Comparison of ENCODE assay signal across 29 cellular contexts in the genomic region with DNA sequence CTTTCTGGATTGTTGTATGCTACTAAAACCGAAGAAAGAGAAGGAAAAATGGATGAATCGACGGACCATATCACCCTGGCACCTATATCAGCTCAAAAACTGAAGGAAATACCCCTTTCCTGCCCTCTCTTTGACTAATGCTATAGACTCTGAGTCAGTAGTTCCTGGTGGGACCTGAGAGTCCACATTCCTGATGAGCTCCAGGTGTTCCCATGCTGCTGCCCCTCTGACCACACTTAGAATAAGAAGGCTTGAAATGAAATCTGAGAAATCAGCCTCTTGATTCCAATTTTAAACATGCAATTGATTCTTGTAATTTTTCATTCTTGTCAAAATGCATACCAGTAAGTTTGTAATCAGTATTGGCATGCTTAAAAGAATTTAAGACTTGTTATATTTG.
DNase-seq lines count a peak whose midpoint lies in the region; ATAC-seq and TF ChIP-seq lines count a peak whose summit lies in the region.
"Had no signal": no experiment of that assay in that cellular context is flagged by ENCODE, and none has a peak within 500 bp of the region (broad histone marks: within the 10 kb centered on the region; RNA-seq: fewer than 3 reads in every experiment).

No MANE protein-coding gene starts in this region.

- DNase-seq in SK-N-SH (no peak), epithelial cell of prostate (ENCODE audit: low read depth, low spot score) (peak; percentile 61), iPS-NIHi11 (ENCODE audit: low spot score) (peak; percentile 72), smooth muscle cell (lab: John Stamatoyannopoulos, UW; ENCODE audit: unreplicated experiment) (no peak), NCI-H1092 treated with DMSO at 0.1 percent for 48 hours (lab: John Stamatoyannopoulos, UW) (no peak), sigmoid colon (no peak)
- DNase-seq in activated T-helper 2 cell treated with anti-CD3 and anti-CD28 coated beads, Interferon-gamma antibody, Interleukin-2, Interleukin-4, amounts not matched to agents 10 μg/mL and 5 μg/mL and 100 μg/mL, durations not matched to agents 14 hours and 24 hours and 36 hours (ENCODE audit: low spot score), result no peak
- DNase-seq: activated B cell treated with CpG ODN at 0.5 μM for 24 hours; activated CD4-positive, alpha-beta memory T cell treated with anti-CD3 and anti-CD28 coated beads, Interleukin-2, amount 10 ng/mL, durations not matched to agents 7 days and 5 days; activated gamma-delta T cell; activated naive CD8-positive, alpha-beta T cell treated with anti-CD3 and anti-CD28 coated beads, Interleukin-2, amount 50 U/mL, for 24 hours; body of pancreas; COR-L47; effector memory CD4-positive, alpha-beta T cell; GM23248; left colon; MG63; NCI-H1417 treated with DMSO at 0.1 percent for 48 hours; NCI-H2107; NCI-H510A treated with DMSO at 0.1 percent for 48 hours; posterior cingulate gyrus; stimulated activated CD8-positive, alpha-beta memory T cell treated with anti-CD3 and anti-CD28 coated beads, Interleukin-4, amount 100 ng/mL, for 48 hours; T1000; upper lobe of right lung had no signal

- H3K9me3 Mint-ChIP-seq in activated T-helper 2 cell treated with anti-CD3 and anti-CD28 coated beads, Interferon-gamma antibody, Interleukin-2, Interleukin-4, amounts not matched to agents 10 μg/mL and 5 μg/mL and 100 μg/mL, durations not matched to agents 14 hours and 24 hours and 36 hours, result no peaks in the 10 kb centered on the region
- H3K9me3 Mint-ChIP-seq: activated B cell treated with CpG ODN at 0.5 μM for 24 hours; activated CD4-positive, alpha-beta memory T cell treated with anti-CD3 and anti-CD28 coated beads, Interleukin-2, amount 10 ng/mL, durations not matched to agents 7 days and 5 days; activated naive CD8-positive, alpha-beta T cell treated with anti-CD3 and anti-CD28 coated beads, Interleukin-2, amount 50 U/mL, for 24 hours; natural killer cell treated with Interleukin-12 subunit alpha and Interleukin-12 subunit beta and Interleukin-15 and Interleukin-18, amount 100 ng/mL, for 72 hours had no signal

- H3K9me2 ChIP-seq in SK-N-SH, result no peaks in the 10 kb centered on the region

- H3K27ac ChIP-seq in SK-N-SH (ENCODE audit: low read depth in 2 of 2, low read length in 1 of 2), result no peak overlapping the region
- H3K27ac ChIP-seq in epithelial cell of prostate, result peak overlapping the region; percentile 75
- H3K27ac ChIP-seq in smooth muscle cell (ENCODE audit: low read depth), result peak overlapping the region; percentile 20
- no peak overlapping the region for H3K27ac ChIP-seq in sigmoid colon
- H3K27ac ChIP-seq: body of pancreas, GM23248, upper lobe of right lung had no signal

- no peak for TF ChIP-seq POLR2A in sigmoid colon (IDR thresholded peaks at IDR 0.05)

- H3K9me3 ChIP-seq in SK-N-SH, result no peaks in the 10 kb centered on the region
- H3K9me3 ChIP-seq in smooth muscle cell (replicated peaks; ENCODE audit: low read depth), result no peaks in the 10 kb centered on the region
- H3K9me3 ChIP-seq in sigmoid colon, result no peaks in the 10 kb centered on the region
- H3K9me3 ChIP-seq: body of pancreas, MG63, upper lobe of right lung had no signal

- H3F3A ChIP-seq in SK-N-SH (replicated peaks; ENCODE audit: insufficient read depth) (peaks cover 4% of the 10 kb centered on the region), smooth muscle cell (ENCODE audit: low read depth) (no peaks in the 10 kb centered on the region)

- H4K20me1 ChIP-seq in SK-N-SH (ENCODE audit: insufficient read depth) (no peaks in the 10 kb centered on the region), smooth muscle cell (ENCODE audit: low read depth) (no peaks in the 10 kb centered on the region)

- TF ChIP-seq EP300 in SK-N-SH (IDR thresholded peaks at IDR 0.05; ENCODE audit: borderline replicate concordance in 1 of 2, low read depth in 1 of 2, low read length in 1 of 2), result no peak
- TF ChIP-seq EP300 in sigmoid colon (IDR thresholded peaks at IDR 0.05), result no peak

- POLR2A ChIA-PET in SK-N-SH (lab: Yijun Ruan, JAX), result no interaction called here

- intact Hi-C loops in activated T-helper 2 cell treated with anti-CD3 and anti-CD28 coated beads, Interferon-gamma antibody, Interleukin-2, Interleukin-4, amounts not matched to agents 10 μg/mL and 5 μg/mL and 100 μg/mL, durations not matched to agents 14 hours and 24 hours and 36 hours (cut with micrococcal nuclease), result no loop called here
- intact Hi-C loops in sigmoid colon (cut with DNase I), result no loop called here

- CTCF ChIA-PET in SK-N-SH (lab: Yijun Ruan, JAX), result no interaction called here

- TF ChIP-seq CTCF in SK-N-SH (IDR thresholded peaks at IDR 0.05) (no peak), smooth muscle cell (IDR thresholded peaks at IDR 0.05; ENCODE audit: borderline replicate concordance, insufficient read depth, poor library complexity, severe bottlenecking) (no peak), sigmoid colon (IDR thresholded peaks at IDR 0.05) (no peak)

- no peaks in the 10 kb centered on the region for H3K36me3 Mint-ChIP-seq in activated T-helper 2 cell treated with anti-CD3 and anti-CD28 coated beads, Interferon-gamma antibody, Interleukin-2, Interleukin-4, amounts not matched to agents 10 μg/mL and 5 μg/mL and 100 μg/mL, durations not matched to agents 14 hours and 24 hours and 36 hours (ENCODE audit: low read depth)
- H3K36me3 Mint-ChIP-seq: natural killer cell treated with Interleukin-12 subunit alpha and Interleukin-12 subunit beta and Interleukin-15 and Interleukin-18, amount 100 ng/mL, for 72 hours had no signal

- H3K36me3 ChIP-seq in SK-N-SH (replicated peaks in 1 of 2; ENCODE audit: control insufficient read depth in 1 of 2, insufficient read depth in 2 of 2, low read length in 1 of 2), result no peaks in the 10 kb centered on the region
- no peaks in the 10 kb centered on the region for H3K36me3 ChIP-seq in smooth muscle cell (ENCODE audit: low read depth)
- H3K36me3 ChIP-seq in sigmoid colon, result no peaks in the 10 kb centered on the region
- H3K36me3 ChIP-seq: MG63, upper lobe of right lung had no signal

- H2AFZ ChIP-seq in SK-N-SH (ENCODE audit: low read depth) (no peak overlapping the region), smooth muscle cell (ENCODE audit: low read depth) (no peak overlapping the region)
- H2AFZ ChIP-seq: GM23248 had no signal

- WGBS in SK-N-SH (ENCODE audit: low lambda C conversion rate), result 93% methylated on average over 3 of the region's 3 CpGs
- 90% methylated on average over 3 of the region's 3 CpGs for WGBS in smooth muscle cell (ENCODE audit: low lambda C conversion rate)
- 91 to 92% methylated on average over 3 of the region's 3 CpGs for WGBS in sigmoid colon, 2 donors

- no peak overlapping the region for H3K4me3 Mint-ChIP-seq in activated T-helper 2 cell treated with anti-CD3 and anti-CD28 coated beads, Interferon-gamma antibody, Interleukin-2, Interleukin-4, amounts not matched to agents 10 μg/mL and 5 μg/mL and 100 μg/mL, durations not matched to agents 14 hours and 24 hours and 36 hours (ENCODE audit: low read depth)
- H3K4me3 Mint-ChIP-seq: activated B cell treated with CpG ODN at 0.5 μM for 24 hours; activated CD4-positive, alpha-beta memory T cell treated with anti-CD3 and anti-CD28 coated beads, Interleukin-2, amount 10 ng/mL, durations not matched to agents 7 days and 5 days; activated naive CD8-positive, alpha-beta T cell treated with anti-CD3 and anti-CD28 coated beads, Interleukin-2, amount 50 U/mL, for 24 hours; B cell; natural killer cell treated with Interleukin-12 subunit alpha and Interleukin-12 subunit beta and Interleukin-15 and Interleukin-18, amount 100 ng/mL, for 72 hours had no signal

- H3K79me2 ChIP-seq in SK-N-SH (ENCODE audit: insufficient read depth), result no peaks in the 10 kb centered on the region
- H3K79me2 ChIP-seq in smooth muscle cell (ENCODE audit: low read depth), result no peaks in the 10 kb centered on the region

- no peak overlapping the region for H3K4me2 ChIP-seq in SK-N-SH
- H3K4me2 ChIP-seq in smooth muscle cell, result no peak overlapping the region

- H3K27me3 ChIP-seq in SK-N-SH (ENCODE audit: insufficient read depth), result no peaks in the 10 kb centered on the region
- no peaks in the 10 kb centered on the region for H3K27me3 ChIP-seq in smooth muscle cell (ENCODE audit: low read depth)
- H3K27me3 ChIP-seq in sigmoid colon, result no peaks in the 10 kb centered on the region
- H3K27me3 ChIP-seq: body of pancreas, MG63, upper lobe of right lung had no signal

- H3K4me3 ChIP-seq in SK-N-SH (ENCODE audit: low read depth in 2 of 2, low read length in 1 of 2) (no peak overlapping the region), smooth muscle cell (no peak overlapping the region), sigmoid colon (no peak overlapping the region)
- H3K4me3 ChIP-seq: body of pancreas, GM23248, K562, MG63, upper lobe of right lung had no signal

- ATAC-seq in SK-N-SH treated with all-trans-retinoic acid at 6 μM for 48 hours, result peak; percentile 25; the same call in 1 of the 3 replicates
- ATAC-seq: activated naive CD8-positive, alpha-beta T cell treated with anti-CD3 and anti-CD28 coated beads, Interleukin-2, amount 50 U/mL, for 24 hours; body of pancreas; K562; left colon; natural killer cell treated with Interleukin-12 subunit alpha and Interleukin-12 subunit beta and Interleukin-15 and Interleukin-18, amount 100 ng/mL, for 72 hours; sciatic nerve; upper lobe of right lung had no signal

- H3K4me1 ChIP-seq in SK-N-SH (ENCODE audit: control insufficient read depth in 1 of 2, insufficient read depth in 2 of 2, low read depth in 1 of 2, low read length in 1 of 2), result no peaks in the 10 kb centered on the region
- H3K4me1 ChIP-seq in smooth muscle cell (ENCODE audit: low read depth), result peaks cover 10% of the 10 kb centered on the region
- no peaks in the 10 kb centered on the region for H3K4me1 ChIP-seq in sigmoid colon
- H3K4me1 ChIP-seq: body of pancreas, upper lobe of right lung had no signal

- H3K4me1 Mint-ChIP-seq in activated T-helper 2 cell treated with anti-CD3 and anti-CD28 coated beads, Interferon-gamma antibody, Interleukin-2, Interleukin-4, amounts not matched to agents 10 μg/mL and 5 μg/mL and 100 μg/mL, durations not matched to agents 14 hours and 24 hours and 36 hours (ENCODE audit: low read depth), result no peaks in the 10 kb centered on the region
- H3K4me1 Mint-ChIP-seq: activated B cell treated with CpG ODN at 0.5 μM for 24 hours; activated CD4-positive, alpha-beta memory T cell treated with anti-CD3 and anti-CD28 coated beads, Interleukin-2, amount 10 ng/mL, durations not matched to agents 7 days and 5 days; activated naive CD8-positive, alpha-beta T cell treated with anti-CD3 and anti-CD28 coated beads, Interleukin-2, amount 50 U/mL, for 24 hours; B cell had no signal

- TF ChIP-seq RAD21 in SK-N-SH (IDR thresholded peaks at IDR 0.05; ENCODE audit: low read length), result no peak

- H3K27ac Mint-ChIP-seq in activated T-helper 2 cell treated with anti-CD3 and anti-CD28 coated beads, Interferon-gamma antibody, Interleukin-2, Interleukin-4, amounts not matched to agents 10 μg/mL and 5 μg/mL and 100 μg/mL, durations not matched to agents 14 hours and 24 hours and 36 hours, result no peak overlapping the region
- H3K27ac Mint-ChIP-seq: activated B cell treated with CpG ODN at 0.5 μM for 24 hours; activated CD4-positive, alpha-beta memory T cell treated with anti-CD3 and anti-CD28 coated beads, Interleukin-2, amount 10 ng/mL, durations not matched to agents 7 days and 5 days; activated naive CD8-positive, alpha-beta T cell treated with anti-CD3 and anti-CD28 coated beads, Interleukin-2, amount 50 U/mL, for 24 hours; B cell; natural killer cell treated with Interleukin-12 subunit alpha and Interleukin-12 subunit beta and Interleukin-15 and Interleukin-18, amount 100 ng/mL, for 72 hours had no signal

- H3K27me3 Mint-ChIP-seq in activated T-helper 2 cell treated with anti-CD3 and anti-CD28 coated beads, Interferon-gamma antibody, Interleukin-2, Interleukin-4, amounts not matched to agents 10 μg/mL and 5 μg/mL and 100 μg/mL, durations not matched to agents 14 hours and 24 hours and 36 hours (ENCODE audit: low read depth), result no peaks in the 10 kb centered on the region
- H3K27me3 Mint-ChIP-seq: activated B cell treated with CpG ODN at 0.5 μM for 24 hours; activated CD4-positive, alpha-beta memory T cell treated with anti-CD3 and anti-CD28 coated beads, Interleukin-2, amount 10 ng/mL, durations not matched to agents 7 days and 5 days; activated naive CD8-positive, alpha-beta T cell treated with anti-CD3 and anti-CD28 coated beads, Interleukin-2, amount 50 U/mL, for 24 hours; B cell; natural killer cell treated with Interleukin-12 subunit alpha and Interleukin-12 subunit beta and Interleukin-15 and Interleukin-18, amount 100 ng/mL, for 72 hours had no signal

- no peak overlapping the region for H3K9ac ChIP-seq in SK-N-SH
- H3K9ac ChIP-seq in smooth muscle cell (ENCODE audit: low read depth), result no peak overlapping the region
- H3K9ac ChIP-seq: GM23248 had no signal

Comparison
In these comparisons a context has a peak if more than half of its experiments do, and no peak if none do; other contexts are left out.
1. DNase-seq: peak in epithelial cell of prostate (single experiment) and iPS-NIHi11 (single experiment); none in SK-N-SH (single experiment), smooth muscle cell (single experiment), NCI-H1092 treated with DMSO at 0.1 percent for 48 hours (single experiment), activated T-helper 2 cell treated with anti-CD3 and anti-CD28 coated beads, Interferon-gamma antibody, Interleukin-2, Interleukin-4, amounts not matched to agents 10 μg/mL and 5 μg/mL and 100 μg/mL, durations not matched to agents 14 hours and 24 hours and 36 hours (single experiment) and sigmoid colon (single experiment).
2. H3K27ac ChIP-seq: peak in epithelial cell of prostate (single experiment) and smooth muscle cell (single experiment); none in SK-N-SH (0 of 2) and sigmoid colon (0 of 4).